25 cellular contexts compared by ENCODE assay signal in the genomic region with DNA sequence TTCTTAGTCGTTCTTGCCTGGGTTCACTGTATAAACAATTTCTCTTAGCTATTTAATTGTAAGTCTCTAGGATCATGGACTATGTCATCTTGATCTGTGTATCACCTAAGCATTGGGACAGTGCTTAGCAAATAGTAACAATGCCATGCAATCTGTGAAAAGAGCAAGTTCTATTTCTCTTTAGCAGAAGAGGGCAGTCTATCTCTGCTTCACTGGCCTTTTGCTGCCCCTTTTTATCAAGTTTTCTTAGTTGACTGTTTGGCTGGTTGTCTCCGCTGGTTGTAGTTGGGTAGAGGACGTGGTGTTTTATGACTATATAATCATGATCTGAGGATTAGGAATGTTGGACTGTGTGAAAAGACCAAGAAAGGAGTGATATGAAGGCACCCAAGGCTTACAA.
DNase-seq lines count a peak whose midpoint lies in the region; ATAC-seq, FAIRE-seq and TF ChIP-seq lines count a peak whose summit lies in the region.
"Had no signal": no experiment of that assay in that cellular context is flagged by ENCODE, and none has a peak within 500 bp of the region (broad histone marks: within the 10 kb centered on the region; RNA-seq: fewer than 3 reads in every experiment).

No MANE protein-coding gene starts in this region.

- TF ChIP-seq CTCF in BE2C (IDR thresholded peaks at IDR 0.05; ENCODE audit: low read depth, low read length) (peak; percentile 12), NB4 (IDR thresholded peaks at IDR 0.05; ENCODE audit: low read depth, low read length) (no peak), H1 (IDR thresholded peaks at IDR 0.05; ENCODE audit: control extremely low read depth in 1 of 3, insufficient read depth in 1 of 3, low read depth in 1 of 3, low read length in 3 of 3) (peak in 2 of 3 experiments; percentile 25 to 53; a peak in 2 of 4 replicates), pancreas (IDR thresholded peaks at IDR 0.05) (no peak), esophagus squamous epithelium (IDR thresholded peaks at IDR 0.05) (no peak)

- no peak for ATAC-seq in pancreas
- ATAC-seq: left ventricle myocardium superior, T-helper 17 cell had no signal

- no peak overlapping the region for H4K91ac ChIP-seq in H1 (replicated peaks; ENCODE audit: insufficient read length, low read length)

- H3K36me3 ChIP-seq in BE2C (no peaks in the 10 kb centered on the region), H1 (ENCODE audit: control insufficient read depth in 2 of 4, insufficient read depth in 4 of 4, low read length in 3 of 4) (no peaks in the 10 kb centered on the region), pancreas (no peaks in the 10 kb centered on the region), esophagus squamous epithelium (no peaks in the 10 kb centered on the region)
- H3K36me3 ChIP-seq: neutrophil, Peyer's patch, SJSA1, stomach had no signal

- H3K27me3 ChIP-seq in BE2C (no peaks in the 10 kb centered on the region), H1 (replicated peaks in 1 of 4; ENCODE audit: control insufficient read depth in 3 of 4, extremely low read depth in 1 of 4, insufficient read depth in 3 of 4, low read length in 3 of 4) (peaks cover 0 to 2% (median 0%) of the 10 kb centered on the region in 4 experiments; a peak in 2 of 7 replicates), pancreas (no peaks in the 10 kb centered on the region), esophagus squamous epithelium (no peaks in the 10 kb centered on the region)
- H3K27me3 ChIP-seq: neutrophil, Peyer's patch, SJSA1, stomach had no signal

- POLR2A ChIA-PET in H1 (lab: Charles Lee; ENCODE audit: partially characterized antibody) = no interaction called here

- no peak overlapping the region for H2BK5ac ChIP-seq in H1 (ENCODE audit: low read depth, low read length)

- no peak overlapping the region for H4K5ac ChIP-seq in H1 (ENCODE audit: insufficient read length, low read depth, low read length)

- no peak overlapping the region for H2BK120ac ChIP-seq in H1 (replicated peaks; ENCODE audit: low read depth, low read length)

- H3K79me2 ChIP-seq in H1 (ENCODE audit: control insufficient read depth in 1 of 2, insufficient read depth in 2 of 2, low read length in 2 of 2) = no peaks in the 10 kb centered on the region

- H3K23ac ChIP-seq in H1 (ENCODE audit: insufficient read length) = no peak overlapping the region

- H2BK20ac ChIP-seq in H1 (ENCODE audit: low read length) = no peak overlapping the region

- no peak for TF ChIP-seq EP300 in H1 (IDR thresholded peaks at IDR 0.05; ENCODE audit: borderline replicate concordance in 1 of 2, low read depth in 2 of 2, low read length in 2 of 2)

- 73% methylated on average over 3 of the region's 3 CpGs; no CpG with 5 or more reads in 1 of the 2 experiments for WGBS in H1 (ENCODE audit: extremely low coverage in 1 of 2, insufficient coverage in 1 of 2, insufficient read length in 1 of 2, insufficient replicate concordance in 2 of 2, low coverage in 1 of 2, low lambda C conversion rate in 2 of 2, missing lambda C conversion rate in 1 of 2), 2 experiments
- 32 to 46% methylated on average over 3 of the region's 3 CpGs for WGBS in pancreas, 2 donors
- WGBS in esophagus squamous epithelium, 2 donors = 54% methylated on average over 3 of the region's 3 CpGs

- H3K9ac ChIP-seq in H1 (replicated peaks in 1 of 4; ENCODE audit: extremely low read depth in 1 of 4, low read depth in 3 of 4, low read length in 3 of 4) = no peak overlapping the region

- no peak overlapping the region for H3K18ac ChIP-seq in H1 (ENCODE audit: extremely low read depth, low read length)

- H3K4me1 ChIP-seq in BE2C = peaks cover 8% of the 10 kb centered on the region
- H3K4me1 ChIP-seq in H1 (replicated peaks in 1 of 4; ENCODE audit: control insufficient read depth in 3 of 4, insufficient read depth in 4 of 4, low read length in 3 of 4) = no peaks in the 10 kb centered on the region
- H3K4me1 ChIP-seq in pancreas = no peaks in the 10 kb centered on the region
- no peaks in the 10 kb centered on the region for H3K4me1 ChIP-seq in esophagus squamous epithelium
- H3K4me1 ChIP-seq: Peyer's patch, SJSA1, stomach had no signal

- H3K23me2 ChIP-seq in H1 (ENCODE audit: low read depth, low read length) = no peaks in the 10 kb centered on the region

- no peak overlapping the region for H2BK12ac ChIP-seq in H1 (ENCODE audit: low read depth, low read length)

- H2AFZ ChIP-seq in H1 (ENCODE audit: low read length) = no peak overlapping the region

- no peak overlapping the region for H3K56ac ChIP-seq in H1 (replicated peaks; ENCODE audit: insufficient read length, low read depth, low read length)

- DNase-seq in BE2C = no peak
- peak; percentile 18 for DNase-seq in NB4 (ENCODE audit: low read depth)
- no peak for DNase-seq in H1 (ENCODE audit: low read depth in 1 of 2, low spot score in 2 of 2)
- DNase-seq in lung microvascular endothelial cell (ENCODE audit: low read depth in 2 of 2) = peak; percentile 1 to 5
- no peak for DNase-seq in pancreas
- no peak for DNase-seq in NCI-H82 treated with DMSO at 0.1 percent for 48 hours (lab: John Stamatoyannopoulos, UW; ENCODE audit: unreplicated experiment)
- DNase-seq in esophagus squamous epithelium (lab: John Stamatoyannopoulos, UW) = no peak
- DNase-seq in NCI-H510A (lab: John Stamatoyannopoulos, UW) = no peak
- DNase-seq: activated CD4-positive, alpha-beta T cell treated with anti-CD3 and anti-CD28 coated beads, Interleukin-2, amount 50 U/mL, for 1 hour; activated CD8-positive, alpha-beta memory T cell treated with anti-CD3 and anti-CD28 coated beads, Interleukin-2, amount 50 U/mL, for 4 hours; activated naive CD8-positive, alpha-beta T cell treated with anti-CD3 and anti-CD28 coated beads, Interleukin-2, amount 10 ng/mL, durations not matched to agents 7 days and 5 days; AML-193; COR-L47; left ventricle myocardium superior; MM.1S; NCI-H1694; NCI-H345; Peyer's patch; stimulated activated CD4-positive, alpha-beta T cell treated with anti-CD3 and anti-CD28 coated beads, Interleukin-4, amount 100 ng/mL, for 4 hours; stomach; T-helper 17 cell; trophoblast cell had no signal

- intact Hi-C loops in pancreas (cut with DNase I) (no loop called here), esophagus squamous epithelium (cut with DNase I) (no loop called here)

- H3K79me1 ChIP-seq in H1 (ENCODE audit: low read depth, low read length) = no peaks in the 10 kb centered on the region

- H4K20me1 ChIP-seq in H1 (replicated peaks in 1 of 2; ENCODE audit: control insufficient read depth in 1 of 2, insufficient read depth in 2 of 2, low read length in 2 of 2) = no peaks in the 10 kb centered on the region

- TF ChIP-seq RAD21 in H1 (IDR thresholded peaks at IDR 0.05 in 1 of 2, conservative IDR thresholded peaks at IDR 0.05 in 1 of 2; ENCODE audit: low read depth in 2 of 2, low read length in 2 of 2) = peak; percentile 64 to 73

- H3K4me2 ChIP-seq in H1 (ENCODE audit: insufficient read depth in 1 of 2, low read depth in 2 of 2, low read length in 2 of 2) = no peak overlapping the region

- H3K14ac ChIP-seq in H1 (ENCODE audit: insufficient read length) = no peak overlapping the region

- H3K27ac ChIP-seq in H1 (ENCODE audit: low read depth, low read length) = no peak overlapping the region
- H3K27ac ChIP-seq in pancreas = no peak overlapping the region
- H3K27ac ChIP-seq in esophagus squamous epithelium = no peak overlapping the region
- H3K27ac ChIP-seq: epithelial cell of prostate, neutrophil, Peyer's patch, SJSA1, stomach had no signal

- H3K9me3 ChIP-seq in BE2C (no peaks in the 10 kb centered on the region), H1 (ENCODE audit: insufficient read depth in 2 of 2, low read depth in 1 of 2, low read length in 1 of 2) (no peaks in the 10 kb centered on the region), pancreas (no peaks in the 10 kb centered on the region), esophagus squamous epithelium (no peaks in the 10 kb centered on the region)
- H3K9me3 ChIP-seq: neutrophil, Peyer's patch, SJSA1, stomach had no signal

- no peak overlapping the region for H2BK15ac ChIP-seq in H1 (ENCODE audit: low read length)

- CTCF ChIA-PET in H1 (lab: Charles Lee; ENCODE audit: partially characterized antibody) = interaction anchor here (0.9 to 2.1 kb wide), 4 partner anchors 9 to 436 kb away, joined by 3 to 7 read pairs (median 4); no protein-coding TSS in a partner anchor

- H4K8ac ChIP-seq in H1 (ENCODE audit: extremely low read depth, insufficient read depth, low read length) = no peak overlapping the region

- FAIRE-seq in H1 (lab: Jason Lieb, UNC) (no peak), pancreas (lab: Jason Lieb, UNC) (no peak)

- no peak overlapping the region for H3K4ac ChIP-seq in H1 (replicated peaks; ENCODE audit: insufficient read length, low read depth, low read length)

- TF ChIP-seq POLR2A in NB4 (IDR thresholded peaks at IDR 0.05; ENCODE audit: extremely low read depth, insufficient read length) (no peak), H1 (IDR thresholded peaks at IDR 0.05; ENCODE audit: control extremely low read depth in 1 of 2, low read depth in 2 of 2, low read length in 2 of 2) (no peak), esophagus squamous epithelium (IDR thresholded peaks at IDR 0.05) (no peak)

- H3K4me3 ChIP-seq in BE2C (ENCODE audit: low read depth, low read length) = no peak overlapping the region
- no peak overlapping the region for H3K4me3 ChIP-seq in NB4 (ENCODE audit: low read depth, low read length)
- no peak overlapping the region for H3K4me3 ChIP-seq in H1 (ENCODE audit: extremely low read depth in 1 of 4, insufficient read depth in 2 of 4, low read depth in 3 of 4, low read length in 4 of 4)
- no peak overlapping the region for H3K4me3 ChIP-seq in pancreas
- no peak overlapping the region for H3K4me3 ChIP-seq in esophagus squamous epithelium
- H3K4me3 ChIP-seq: Peyer's patch, SJSA1, stomach had no signal

- no peak overlapping the region for H2AK5ac ChIP-seq in H1 (ENCODE audit: low read depth, low read length)

TF ChIP-seq in H1, 55 proteins besides CTCF, POLR2A, EP300 and RAD21 (continues in another document):
- no peak for TF ChIP-seq RBBP5 (IDR thresholded peaks at IDR 0.05; ENCODE audit: borderline replicate concordance, low read depth, low read length)
- no peak for TF ChIP-seq KDM5A (IDR thresholded peaks at IDR 0.05; ENCODE audit: low read length)
- TF ChIP-seq, protein P1, sequence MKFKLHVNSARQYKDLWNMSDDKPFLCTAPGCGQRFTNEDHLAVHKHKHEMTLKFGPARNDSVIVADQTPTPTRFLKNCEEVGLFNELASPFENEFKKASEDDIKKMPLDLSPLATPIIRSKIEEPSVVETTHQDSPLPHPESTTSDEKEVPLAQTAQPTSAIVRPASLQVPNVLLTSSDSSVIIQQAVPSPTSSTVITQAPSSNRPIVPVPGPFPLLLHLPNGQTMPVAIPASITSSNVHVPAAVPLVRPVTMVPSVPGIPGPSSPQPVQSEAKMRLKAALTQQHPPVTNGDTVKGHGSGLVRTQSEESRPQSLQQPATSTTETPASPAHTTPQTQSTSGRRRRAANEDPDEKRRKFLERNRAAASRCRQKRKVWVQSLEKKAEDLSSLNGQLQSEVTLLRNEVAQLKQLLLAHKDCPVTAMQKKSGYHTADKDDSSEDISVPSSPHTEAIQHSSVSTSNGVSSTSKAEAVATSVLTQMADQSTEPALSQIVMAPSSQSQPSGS (IDR thresholded peaks at IDR 0.05; ENCODE audit: low read length) = no peak
- TF ChIP-seq POU5F1 (IDR thresholded peaks at IDR 0.05; ENCODE audit: low read depth, low read length) = no peak
- TF ChIP-seq SIN3A (conservative IDR thresholded peaks at IDR 0.05 in 1 of 2, IDR thresholded peaks at IDR 0.05 in 1 of 2; ENCODE audit: low read depth in 1 of 2, low read length in 2 of 2) = no peak

Comparison
In these comparisons a context has a peak if more than half of its experiments do, and no peak if none do; other contexts are left out.
1. DNase-seq: peak in NB4 (single experiment) and lung microvascular endothelial cell (2 of 2); none in BE2C (single experiment), H1 (0 of 2), pancreas (0 of 6), NCI-H82 treated with DMSO at 0.1 percent for 48 hours (single experiment), esophagus squamous epithelium (single experiment) and NCI-H510A (single experiment).
2. CTCF ChIP-seq: peak in BE2C (single experiment) and H1 (2 of 3); none in NB4 (single experiment), pancreas (0 of 4) and esophagus squamous epithelium (0 of 6).